13 cellular contexts compared by ENCODE assay signal in the genomic region with DNA sequence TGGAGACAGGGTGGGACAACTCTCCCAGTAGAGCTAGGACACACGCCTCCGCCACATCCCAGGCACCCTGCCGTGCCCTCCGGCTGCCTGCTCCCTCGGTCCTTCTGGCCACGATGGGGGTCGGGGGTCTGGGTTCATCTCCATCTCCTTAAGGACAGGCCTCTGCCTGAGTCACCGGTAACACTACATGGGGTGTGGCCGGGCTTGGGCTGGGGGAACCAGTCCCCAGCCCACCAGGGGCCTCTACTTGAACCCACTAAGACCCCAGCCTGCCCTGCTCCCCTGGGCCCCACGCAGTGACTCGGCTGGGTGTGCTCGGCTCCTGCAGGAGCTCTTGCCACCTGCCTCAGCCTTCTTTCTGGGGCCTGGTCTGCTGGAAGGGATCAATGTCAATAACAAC.
A peak's percentile ranks its signal among the peaks of the same experiment; 100 is the strongest.
DNase-seq lines count a peak whose midpoint lies in the region; ATAC-seq and TF ChIP-seq lines count a peak whose summit lies in the region.
"Had no signal": no experiment of that assay in that cellular context is flagged by ENCODE, and none has a peak within 500 bp of the region (broad histone marks: within the 10 kb centered on the region; RNA-seq: fewer than 3 reads in every experiment).

No MANE protein-coding gene starts in this region.

- TF ChIP-seq CTCF in brain (conservative IDR thresholded peaks at IDR 0.05) (no peak), neural crest cell (conservative IDR thresholded peaks at IDR 0.05) (no peak), GM10248 (IDR thresholded peaks at IDR 0.05; ENCODE audit: control extremely low read depth, extremely low read depth, low read depth, missing control alignments) (no peak)
- no peak for TF ChIP-seq CTCF in CD4-positive, alpha-beta T cell (IDR thresholded peaks at IDR 0.05)

- H3K27me3 Mint-ChIP-seq in brain (peaks cover 10% of the 10 kb centered on the region), neural crest cell (ENCODE audit: low read depth) (peaks cover 8% of the 10 kb centered on the region)
- H3K27me3 Mint-ChIP-seq in CD4-positive, alpha-beta T cell: no peaks in the 10 kb centered on the region

- H3K27me3 ChIP-seq in CD4-positive, alpha-beta T cell (ENCODE audit: control insufficient read depth, insufficient read depth, low read length): no peaks in the 10 kb centered on the region
- H3K27me3 ChIP-seq: BLaER1 treated with 17β-estradiol and CSF1 and Interleukin-3, amounts not matched to agents 10 nM and 100 nM had no signal

- no peak overlapping the region for H3K4me3 Mint-ChIP-seq in brain
- H3K4me3 Mint-ChIP-seq in neural crest cell: no peak overlapping the region
- no peak overlapping the region for H3K4me3 Mint-ChIP-seq in CD4-positive, alpha-beta T cell
- H3K4me3 Mint-ChIP-seq: CD8-positive, alpha-beta memory T cell; H9 had no signal

- no peaks in the 10 kb centered on the region for H3K9me3 ChIP-seq in CD4-positive, alpha-beta T cell (ENCODE audit: control insufficient read depth, low read length)
- H3K9me3 ChIP-seq: Caco-2 had no signal

- CTCF ChIA-PET in CD4-positive, alpha-beta T cell (lab: Charles Lee): no interaction called here
- CTCF ChIA-PET in GM10248 (lab: Yijun Ruan, JAX): no interaction called here

- no peak overlapping the region for H3K27ac ChIP-seq in CD4-positive, alpha-beta T cell (ENCODE audit: low read depth, low read length)

- DNase-seq in NCI-H82 (lab: John Stamatoyannopoulos, UW) (peak; percentile 22), NCI-H82 treated with DMSO at 0.1 percent for 48 hours (lab: John Stamatoyannopoulos, UW; ENCODE audit: unreplicated experiment) (no peak), neural crest cell (ENCODE audit: low read depth, low spot score) (no peak), GM10248 (ENCODE audit: extremely low spot score) (no peak)
- DNase-seq in CD4-positive, alpha-beta T cell: no peak
- DNase-seq: 8988T; Caco-2; CD8-positive, alpha-beta memory T cell; H9; IMR-90 had no signal

- no peak for ATAC-seq in CD4-positive, alpha-beta T cell (ENCODE audit: poor library complexity)
- no peak for ATAC-seq in GM18520 (IDR thresholded peaks at IDR 0.05; ENCODE audit: unreplicated experiment)

- no peaks in the 10 kb centered on the region for H3K36me3 Mint-ChIP-seq in brain
- H3K36me3 Mint-ChIP-seq in neural crest cell (ENCODE audit: low read depth): no peaks in the 10 kb centered on the region
- no peaks in the 10 kb centered on the region for H3K36me3 Mint-ChIP-seq in CD4-positive, alpha-beta T cell (ENCODE audit: low read depth)
- H3K36me3 Mint-ChIP-seq: CD8-positive, alpha-beta memory T cell had no signal

- intact Hi-C loops in CD4-positive, alpha-beta T cell (cut with DNase I, micrococcal nuclease): no loop called here

- POLR2A ChIA-PET in CD4-positive, alpha-beta T cell (lab: Charles Lee): no interaction called here
- POLR2A ChIA-PET in GM10248 (lab: Yijun Ruan, JAX): no interaction called here

- H3K9me3 Mint-ChIP-seq in brain (no peaks in the 10 kb centered on the region), neural crest cell (peaks cover 2% of the 10 kb centered on the region)
- no peaks in the 10 kb centered on the region for H3K9me3 Mint-ChIP-seq in CD4-positive, alpha-beta T cell

- peaks cover 43% of the 10 kb centered on the region for H3K4me1 Mint-ChIP-seq in brain
- no peaks in the 10 kb centered on the region for H3K4me1 Mint-ChIP-seq in neural crest cell
- H3K4me1 Mint-ChIP-seq in CD4-positive, alpha-beta T cell (ENCODE audit: low read depth): no peaks in the 10 kb centered on the region
- H3K4me1 Mint-ChIP-seq: CD8-positive, alpha-beta memory T cell had no signal

- H3K27ac Mint-ChIP-seq in brain: peak overlapping the region in 3 of 5 experiments; percentile 14 to 81 (median 28)
- peak overlapping the region; percentile 12 for H3K27ac Mint-ChIP-seq in neural crest cell (ENCODE audit: unreplicated experiment)
- H3K27ac Mint-ChIP-seq in CD4-positive, alpha-beta T cell: no peak overlapping the region
